ENCODE assay signal across 19 cellular contexts in genomic region chr6:135314543-135314942, GRCh38.
DNase-seq lines count a peak whose midpoint lies in the region; ATAC-seq, FAIRE-seq and TF ChIP-seq lines count a peak whose summit lies in the region.
"Had no signal": no experiment of that assay in that cellular context is flagged by ENCODE, and none has a peak within 500 bp of the region (broad histone marks: within the 10 kb centered on the region; RNA-seq: fewer than 3 reads in every experiment).

No MANE protein-coding gene starts in this region.

- ATAC-seq in GM21786 (IDR thresholded peaks at IDR 0.05; ENCODE audit: unreplicated experiment) (peak; percentile 45), HG03571 (IDR thresholded peaks at IDR 0.05; ENCODE audit: unreplicated experiment) (no peak)
- ATAC-seq: gastrocnemius medialis, left ventricle myocardium superior had no signal

- H3K9ac ChIP-seq in MM.1S (ENCODE audit: low read length): no peak overlapping the region
- H3K9ac ChIP-seq: BLaER1 treated with 17β-estradiol and CSF1 and Interleukin-3, amounts not matched to agents 10 nM and 100 nM had no signal

- no peaks in the 10 kb centered on the region for H3K9me3 Mint-ChIP-seq in endothelial cell (ENCODE audit: unreplicated experiment)

- H3K4me3 Mint-ChIP-seq in endothelial cell (ENCODE audit: unreplicated experiment): no peak overlapping the region

- peaks cover 2% of the 10 kb centered on the region for H3K27me3 Mint-ChIP-seq in endothelial cell (ENCODE audit: unreplicated experiment)

- no peaks in the 10 kb centered on the region for H3K27me3 ChIP-seq in MM.1S (replicated peaks; ENCODE audit: insufficient read depth, low read length)
- H3K27me3 ChIP-seq: BLaER1 treated with 17β-estradiol and CSF1 and Interleukin-3, amounts not matched to agents 10 nM and 100 nM; gastrocnemius medialis; ovary; thyroid gland had no signal

- H3K9me3 ChIP-seq in MM.1S (replicated peaks; ENCODE audit: insufficient read depth, low read length): no peaks in the 10 kb centered on the region
- H3K9me3 ChIP-seq: BLaER1 treated with 17β-estradiol and CSF1 and Interleukin-3, amounts not matched to agents 10 nM and 100 nM; gastrocnemius medialis; ovary; thyroid gland had no signal

- no peak overlapping the region for H3K27ac ChIP-seq in MM.1S (ENCODE audit: low read length)
- H3K27ac ChIP-seq: 22Rv1; BLaER1 treated with 17β-estradiol and CSF1 and Interleukin-3, amounts not matched to agents 10 nM and 100 nM; gastrocnemius medialis; ovary; thyroid gland had no signal

- H3K36me3 ChIP-seq in MM.1S (replicated peaks; ENCODE audit: insufficient read depth, low read length): no peaks in the 10 kb centered on the region
- H3K36me3 ChIP-seq: gastrocnemius medialis, ovary, thyroid gland had no signal

- no peaks in the 10 kb centered on the region for H3K4me1 ChIP-seq in MM.1S (ENCODE audit: low read length)

- peaks cover 19% of the 10 kb centered on the region for H3K4me1 Mint-ChIP-seq in endothelial cell (ENCODE audit: unreplicated experiment)

- no peak overlapping the region for H3K4me3 ChIP-seq in MM.1S (ENCODE audit: low read length)
- H3K4me3 ChIP-seq: BLaER1 treated with 17β-estradiol and CSF1 and Interleukin-3, amounts not matched to agents 10 nM and 100 nM; gastrocnemius medialis; ovary; thyroid gland had no signal

- H3K79me2 ChIP-seq in MM.1S (ENCODE audit: low read length): no peaks in the 10 kb centered on the region

- no peak overlapping the region for H3K27ac Mint-ChIP-seq in endothelial cell (ENCODE audit: unreplicated experiment)

- FAIRE-seq in HTR-8/SVneo (lab: Jason Lieb, UNC): no peak
- FAIRE-seq: astrocyte had no signal

- no peaks in the 10 kb centered on the region for H3K36me3 Mint-ChIP-seq in endothelial cell (ENCODE audit: low read depth, unreplicated experiment)

- H3K9me2 ChIP-seq in MM.1S (replicated peaks; ENCODE audit: insufficient read depth, low read length): no peaks in the 10 kb centered on the region

- H4K20me1 ChIP-seq in MM.1S (ENCODE audit: insufficient read depth, low read length): no peaks in the 10 kb centered on the region
- H4K20me1 ChIP-seq: BLaER1 treated with 17β-estradiol and CSF1 and Interleukin-3, amounts not matched to agents 10 nM and 100 nM had no signal

- peak; percentile 14 for DNase-seq in DMS53 (lab: John Stamatoyannopoulos, UW)
- no peak for DNase-seq in DMS53 treated with DMSO at 0.1 percent for 48 hours (lab: John Stamatoyannopoulos, UW; ENCODE audit: unreplicated experiment)
- no peak for DNase-seq in MM.1S
- no peak for DNase-seq in endothelial cell (ENCODE audit: low spot score)
- DNase-seq in NCI-H1417 treated with DMSO at 0.1 percent for 48 hours (lab: John Stamatoyannopoulos, UW): no peak
- DNase-seq in HTR-8/SVneo (ENCODE audit: insufficient read length, low spot score): no peak
- DNase-seq: gastrocnemius medialis; left ventricle myocardium superior; NCI-H2081 treated with DMSO at 0.1 percent for 48 hours; NK-92 treated with Interleukin-12 subunit alpha and Interleukin-12 subunit beta, amount 100 ng/mL, for 24 hours; ovary; stimulated activated CD4-positive, alpha-beta T cell treated with anti-CD3 and anti-CD28 coated beads, Interleukin-4, amount 100 ng/mL, for 24 hours; T-helper 1 cell; thyroid gland had no signal

- H2AFZ ChIP-seq in MM.1S (ENCODE audit: low read length): no peak overlapping the region

- no peak overlapping the region for H3K4me2 ChIP-seq in MM.1S (ENCODE audit: low read depth, low read length)

- TF ChIP-seq CTCF in MM.1S (IDR thresholded peaks at IDR 0.05; ENCODE audit: low read length) (peak; percentile 9; the same call in 1 of the 2 replicates), endothelial cell (IDR thresholded peaks at IDR 0.05; ENCODE audit: unreplicated experiment) (peak; percentile 14)

- no peaks in the 10 kb centered on the region for H3F3A ChIP-seq in MM.1S (ENCODE audit: insufficient read depth, low read length)
